8 cellular contexts compared by ENCODE assay signal in genomic region chr10:72126184-72126871, GRCh38. TPM values are rescaled to one million over a fixed set of nuclear protein-coding genes. Genes with fewer than 3 reads are reported as not detected.
DNase-seq lines count a peak whose midpoint lies in the region; TF ChIP-seq lines count a peak whose summit lies in the region.

No MANE protein-coding gene starts in this region.

- H3K79me2 ChIP-seq in OCI-LY7 (ENCODE audit: insufficient read depth, low read depth, low read length) = no peaks in the 10 kb centered on the region

- H3K27ac ChIP-seq in OCI-LY7 (ENCODE audit: low read depth, low read length, poor library complexity, severe bottlenecking) = no peak overlapping the region

- no TSS peak for BruUV-seq in OCI-LY7 (replicated peaks; lab: Mats Ljungman, UMichigan)

- H3K9me3 Mint-ChIP-seq in activated naive CD4-positive, alpha-beta T cell treated with anti-CD3 and anti-CD28 coated beads, Interleukin-2, amount 50 U/mL, for 24 hours = no peaks in the 10 kb centered on the region
- H3K9me3 Mint-ChIP-seq in activated naive CD4-positive, alpha-beta T cell treated with anti-CD3 and anti-CD28 coated beads, Interleukin-2, amount 10 ng/mL, durations not matched to agents 7 days and 5 days = no peaks in the 10 kb centered on the region

- POLR2A ChIA-PET in OCI-LY7 (lab: Charles Lee) = interaction anchor here (0.5 to 3.5 kb wide), 8 partner anchors 10 to 211 kb away, joined by 3 to 14 read pairs (median 4); no protein-coding TSS in a partner anchor

- no peaks in the 10 kb centered on the region for H3K9me3 ChIP-seq in OCI-LY7 (ENCODE audit: low read length)

- no peak for DNase-seq in activated naive CD4-positive, alpha-beta T cell treated with anti-CD3 and anti-CD28 coated beads, Interleukin-2, amount 10 ng/mL, durations not matched to agents 7 days and 5 days
- peak; percentile 62 for DNase-seq in OCI-LY7 (ENCODE audit: low spot score)
- DNase-seq in fibroblast of gingiva (ENCODE audit: low read depth) = peak; percentile 64
- DNase-seq in skeletal muscle cell (ENCODE audit: low read depth) = peak; percentile 25
- DNase-seq in NCI-H1092 treated with DMSO at 0.1 percent for 48 hours (lab: John Stamatoyannopoulos, UW) = no peak
- no peak for DNase-seq in activated naive CD4-positive, alpha-beta T cell (lab: John Stamatoyannopoulos, UW)
- DNase-seq in activated naive CD4-positive, alpha-beta T cell treated with anti-CD3 and anti-CD28 coated beads, Interleukin-2, amount 50 U/mL, for 16 hours = no peak

- intact Hi-C loops in OCI-LY7 (cut with micrococcal nuclease; ENCODE audit: unreplicated experiment) = loop anchor here (1.0 to 2.0 kb wide), 2 partner anchors 96 to 202 kb away; no protein-coding TSS in a partner anchor

- H3K4me1 Mint-ChIP-seq in activated naive CD4-positive, alpha-beta T cell treated with anti-CD3 and anti-CD28 coated beads, Interleukin-2, amount 50 U/mL, for 24 hours = peaks cover 47% of the 10 kb centered on the region
- peaks cover 34% of the 10 kb centered on the region for H3K4me1 Mint-ChIP-seq in activated naive CD4-positive, alpha-beta T cell treated with anti-CD3 and anti-CD28 coated beads, Interleukin-2, amount 10 ng/mL, durations not matched to agents 7 days and 5 days

- H3K27ac Mint-ChIP-seq in activated naive CD4-positive, alpha-beta T cell treated with anti-CD3 and anti-CD28 coated beads, Interleukin-2, amount 50 U/mL, for 24 hours = peak overlapping the region; percentile 35
- no peak overlapping the region for H3K27ac Mint-ChIP-seq in activated naive CD4-positive, alpha-beta T cell treated with anti-CD3 and anti-CD28 coated beads, Interleukin-2, amount 10 ng/mL, durations not matched to agents 7 days and 5 days

- H3K4me3 ChIP-seq in OCI-LY7 (ENCODE audit: low read depth, low read length, poor library complexity, severe bottlenecking) (no peak overlapping the region), skeletal muscle cell (ENCODE audit: low read depth, low read length) (no peak overlapping the region)

- CTCF ChIA-PET in activated naive CD4-positive, alpha-beta T cell treated with anti-CD3 and anti-CD28 coated beads, Interleukin-2, amount 10 ng/mL, durations not matched to agents 7 days and 5 days (lab: Charles Lee) = interaction anchor here (0.6 to 6.3 kb wide), 29 partner anchors 10 to 225 kb away, joined by 3 to 90 read pairs (median 4); partner anchors contain the start of genes ANAPC16, ASCC1 and SPOCK2
- CTCF ChIA-PET in OCI-LY7 (lab: Charles Lee; ENCODE audit: unreplicated experiment) = interaction anchor here (1.1 to 1.5 kb wide), 3 partner anchors 18 to 103 kb away, joined by 3 to 5 read pairs (median 3); no protein-coding TSS in a partner anchor

- no peaks in the 10 kb centered on the region for H3K36me3 Mint-ChIP-seq in activated naive CD4-positive, alpha-beta T cell treated with anti-CD3 and anti-CD28 coated beads, Interleukin-2, amount 50 U/mL, for 24 hours
- peaks cover 23% of the 10 kb centered on the region for H3K36me3 Mint-ChIP-seq in activated naive CD4-positive, alpha-beta T cell treated with anti-CD3 and anti-CD28 coated beads, Interleukin-2, amount 10 ng/mL, durations not matched to agents 7 days and 5 days

- H2AFZ ChIP-seq in OCI-LY7 (ENCODE audit: low read length) = no peak overlapping the region

- no peaks in the 10 kb centered on the region; the same call in 1 of the 2 replicates for H3K36me3 ChIP-seq in OCI-LY7 (ENCODE audit: insufficient read depth, low read length)

- no peaks in the 10 kb centered on the region for H3K9me2 ChIP-seq in OCI-LY7 (ENCODE audit: insufficient read depth, low read length)

- H3K27me3 Mint-ChIP-seq in activated naive CD4-positive, alpha-beta T cell treated with anti-CD3 and anti-CD28 coated beads, Interleukin-2, amount 50 U/mL, for 24 hours = no peaks in the 10 kb centered on the region
- no peaks in the 10 kb centered on the region for H3K27me3 Mint-ChIP-seq in activated naive CD4-positive, alpha-beta T cell treated with anti-CD3 and anti-CD28 coated beads, Interleukin-2, amount 10 ng/mL, durations not matched to agents 7 days and 5 days

- H4K20me1 ChIP-seq in OCI-LY7 (ENCODE audit: insufficient read depth, low read length) = no peaks in the 10 kb centered on the region

- no peak overlapping the region for H3K4me2 ChIP-seq in OCI-LY7 (ENCODE audit: low read length)

- peak; percentile 78 for TF ChIP-seq CTCF in OCI-LY7 (conservative IDR thresholded peaks at IDR 0.05; ENCODE audit: low read length)

- no peaks in the 10 kb centered on the region for H3K4me1 ChIP-seq in OCI-LY7 (ENCODE audit: insufficient read depth, low read length, poor library complexity, severe bottlenecking)

- H3K4me3 Mint-ChIP-seq in activated naive CD4-positive, alpha-beta T cell treated with anti-CD3 and anti-CD28 coated beads, Interleukin-2, amount 50 U/mL, for 24 hours = no peak overlapping the region
- no peak overlapping the region for H3K4me3 Mint-ChIP-seq in activated naive CD4-positive, alpha-beta T cell treated with anti-CD3 and anti-CD28 coated beads, Interleukin-2, amount 10 ng/mL, durations not matched to agents 7 days and 5 days

RNA-seq across cellular contexts. Expression of gene SPOCK2, which starts 38.0 kb away (rescaled TPM):
- 0.76 and 2.2 TPM in 2 replicates for total RNA-seq in OCI-LY7 (2014; rRNA removed; shearing (Covaris generic))
- 6.3 and 7.5 TPM in 2 replicates for total RNA-seq in OCI-LY7 (2022)

Comparison
In these comparisons a context has a peak if more than half of its experiments do, and no peak if none do; other contexts are left out.
1. DNase-seq: peak in OCI-LY7 (single experiment), fibroblast of gingiva (single experiment) and skeletal muscle cell (single experiment); none in activated naive CD4-positive, alpha-beta T cell treated with anti-CD3 and anti-CD28 coated beads, Interleukin-2, amount 10 ng/mL, durations not matched to agents 7 days and 5 days (single experiment), NCI-H1092 treated with DMSO at 0.1 percent for 48 hours (single experiment), activated naive CD4-positive, alpha-beta T cell (0 of 4) and activated naive CD4-positive, alpha-beta T cell treated with anti-CD3 and anti-CD28 coated beads, Interleukin-2, amount 50 U/mL, for 16 hours (single experiment).